ENCODE assay signal across 1 cellular context in genomic region chr7:108002726-108003590, GRCh38.
TF ChIP-seq lines count a peak whose summit lies in the region.

TSS of gene LAMB1 (minus strand) at chr7:108003161. CDS start at chr7:108002885, 276 bp downstream.

TF ChIP-seq in HepG2, 621 proteins besides CTCF, POLR2A, EP300 and RAD21 (continued from another document and continues in another):
- TF ChIP-seq ZGPAT (CRISPR knock-in tag; IDR thresholded peaks at IDR 0.05): peak; percentile 56; the same call in 1 of the 2 replicates
- peak; percentile 42; the same call in 1 of the 2 replicates for TF ChIP-seq GABPB1 (CRISPR knock-in tag; IDR thresholded peaks at IDR 0.05)
- peak; percentile 72 for TF ChIP-seq HNRNPLL (IDR thresholded peaks at IDR 0.05; ENCODE audit: low read depth, low read length, poor library complexity, severe bottlenecking)
- 0 out of 2 replicates have a peak, but pooled peaks have one; percentile 21 for TF ChIP-seq IRF2 (CRISPR knock-in tag; IDR thresholded peaks at IDR 0.05)
- TF ChIP-seq FOSL1 (CRISPR knock-in tag; IDR thresholded peaks at IDR 0.05; ENCODE audit: borderline replicate concordance): no peak
- peak; percentile 15; the same call in 1 of the 2 replicates for TF ChIP-seq ARID5B (CRISPR knock-in tag; IDR thresholded peaks at IDR 0.05)
- TF ChIP-seq AGO2 (optimal IDR thresholded peaks at IDR 0.05; ENCODE audit: low read depth, low read length): peak; percentile 25
- peak; percentile 64; the same call in 1 of the 2 replicates for TF ChIP-seq PHF8 (CRISPR knock-in tag; IDR thresholded peaks at IDR 0.05)
- no peak for TF ChIP-seq ZMYM3 (CRISPR knock-in tag; IDR thresholded peaks at IDR 0.05)
- 0 out of 2 replicates have a peak, but pooled peaks have one; percentile 21 for TF ChIP-seq PHF20 (CRISPR knock-in tag; IDR thresholded peaks at IDR 0.05)
- TF ChIP-seq POLR2AphosphoS5 (IDR thresholded peaks at IDR 0.05; ENCODE audit: low read depth, low read length): peak; percentile 57; the same call in 1 of the 2 replicates
- 0 out of 2 replicates have a peak, but pooled peaks have one; percentile 2 for TF ChIP-seq ZNF12 (CRISPR knock-in tag; IDR thresholded peaks at IDR 0.05)
- TF ChIP-seq BCL3 (CRISPR knock-in tag; IDR thresholded peaks at IDR 0.05): peak; percentile 52; the same call in 1 of the 2 replicates
- peak; percentile 70; the same call in 1 of the 2 replicates for TF ChIP-seq ZNF800 (CRISPR knock-in tag; IDR thresholded peaks at IDR 0.05)
- no peak for TF ChIP-seq ZNF724P (CRISPR knock-in tag; IDR thresholded peaks at IDR 0.05; ENCODE audit: borderline replicate concordance)
- no peak; the same call in 1 of the 2 replicates for TF ChIP-seq ZNF558 (CRISPR knock-in tag; IDR thresholded peaks at IDR 0.05; ENCODE audit: borderline replicate concordance)
- no peak for TF ChIP-seq SAFB2 (CRISPR knock-in tag; IDR thresholded peaks at IDR 0.05; ENCODE audit: borderline replicate concordance, low read depth)
- TF ChIP-seq GLMP (CRISPR knock-in tag; IDR thresholded peaks at IDR 0.05; ENCODE audit: borderline replicate concordance): no peak
- 0 out of 2 replicates have a peak, but pooled peaks have one; percentile 19 for TF ChIP-seq FOXC1 (CRISPR knock-in tag; IDR thresholded peaks at IDR 0.05; ENCODE audit: borderline replicate concordance)
- TF ChIP-seq ZNF224 (CRISPR knock-in tag; IDR thresholded peaks at IDR 0.05): 0 out of 2 replicates have a peak, but pooled peaks have one; percentile 55
- no peak for TF ChIP-seq SOX6 (IDR thresholded peaks at IDR 0.05)
- peak; percentile 29; the same call in 1 of the 2 replicates for TF ChIP-seq SOX6 (CRISPR knock-in tag; IDR thresholded peaks at IDR 0.05)
- TF ChIP-seq IKZF5 (CRISPR knock-in tag; IDR thresholded peaks at IDR 0.05): no peak
- 0 out of 2 replicates have a peak, but pooled peaks have one; percentile 51 for TF ChIP-seq CHCHD3 (CRISPR knock-in tag; IDR thresholded peaks at IDR 0.05)
- no peak for TF ChIP-seq DNMT1 (CRISPR knock-in tag; IDR thresholded peaks at IDR 0.05)
- 0 out of 2 replicates have a peak, but pooled peaks have one; percentile 47 for TF ChIP-seq SNAI1 (CRISPR knock-in tag; IDR thresholded peaks at IDR 0.05; ENCODE audit: borderline replicate concordance)
- TF ChIP-seq ZNF253 (CRISPR knock-in tag; IDR thresholded peaks at IDR 0.05; ENCODE audit: borderline replicate concordance): no peak
- TF ChIP-seq SMAD1 (CRISPR knock-in tag; IDR thresholded peaks at IDR 0.05; ENCODE audit: borderline replicate concordance, low read depth): no peak
- peak; percentile 56 for TF ChIP-seq SAP130 (CRISPR knock-in tag; IDR thresholded peaks at IDR 0.05; ENCODE audit: low read depth)
- 0 out of 2 replicates have a peak, but pooled peaks have one; percentile 15 for TF ChIP-seq ZNF441 (CRISPR knock-in tag; IDR thresholded peaks at IDR 0.05; ENCODE audit: borderline replicate concordance)
- TF ChIP-seq ZNF563 (CRISPR knock-in tag; IDR thresholded peaks at IDR 0.05): peak; percentile 31; the same call in 1 of the 2 replicates
- 0 out of 2 replicates have a peak, but pooled peaks have one; percentile 38 for TF ChIP-seq ZXDC (CRISPR knock-in tag; IDR thresholded peaks at IDR 0.05)
- TF ChIP-seq ZNF674 (CRISPR knock-in tag; IDR thresholded peaks at IDR 0.05; ENCODE audit: low read depth): no peak
- TF ChIP-seq ZNF777 (CRISPR knock-in tag; IDR thresholded peaks at IDR 0.05): peak; percentile 88
- TF ChIP-seq CERS6 (CRISPR knock-in tag; IDR thresholded peaks at IDR 0.05): no peak
- no peak for TF ChIP-seq ZKSCAN8 (CRISPR knock-in tag; IDR thresholded peaks at IDR 0.05; ENCODE audit: borderline replicate concordance)
- peak; percentile 24; the same call in 1 of the 2 replicates for TF ChIP-seq ZMYM4 (CRISPR knock-in tag; IDR thresholded peaks at IDR 0.05)
- peak; percentile 82 for TF ChIP-seq SRSF1 (optimal IDR thresholded peaks at IDR 0.05; ENCODE audit: low read depth, low read length)
- TF ChIP-seq YY1 (IDR thresholded peaks at IDR 0.05; ENCODE audit: insufficient read depth, insufficient replicate concordance, low read depth, low read length): peak; percentile 30
- no peak for TF ChIP-seq ZNF790 (CRISPR knock-in tag; IDR thresholded peaks at IDR 0.05; ENCODE audit: borderline replicate concordance)
- TF ChIP-seq ZNF609 (CRISPR knock-in tag; IDR thresholded peaks at IDR 0.05; ENCODE audit: borderline replicate concordance): peak; percentile 44; the same call in 1 of the 2 replicates
